1 cellular context compared by ENCODE assay signal in the genomic region with DNA sequence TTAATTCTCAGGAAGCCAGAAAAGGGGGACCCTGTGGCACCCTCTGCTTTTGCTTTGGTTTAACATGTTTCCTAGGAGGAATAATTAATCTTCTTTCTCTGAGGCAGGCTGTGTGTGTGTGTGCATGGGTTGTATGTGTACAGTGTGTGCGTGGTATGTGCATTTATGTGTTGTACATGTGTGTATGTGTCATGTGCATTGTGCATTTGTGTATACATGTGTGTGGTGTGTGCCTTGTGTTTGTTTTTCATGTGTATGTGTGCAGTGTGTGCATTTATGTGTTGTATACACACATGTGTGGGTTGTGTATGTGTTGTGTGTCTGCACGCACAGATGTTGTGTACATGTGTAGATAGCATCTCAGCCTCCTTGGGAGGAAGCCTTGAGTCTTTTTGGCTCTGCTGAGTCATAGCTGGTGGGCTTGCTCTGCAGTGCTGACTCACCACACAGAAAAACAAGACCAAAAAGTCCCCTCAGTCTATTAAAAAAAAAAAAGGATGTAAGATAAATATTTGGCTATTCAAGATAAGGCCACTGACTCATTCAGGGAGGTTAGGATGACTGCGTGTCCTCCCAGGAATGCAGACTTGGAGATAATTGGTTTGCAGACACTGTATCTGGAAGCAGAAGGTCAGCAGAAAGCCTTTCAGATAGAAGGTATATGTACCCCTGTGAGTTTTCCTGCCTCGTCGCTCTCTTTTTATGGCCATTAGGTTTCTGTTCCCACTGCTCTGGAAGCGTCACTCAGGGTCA.
A peak's percentile ranks its signal among the peaks of the same experiment; 100 is the strongest.
TF ChIP-seq lines count a peak whose summit lies in the region.

No MANE protein-coding gene starts in this region.

TF ChIP-seq in HEK293, 187 proteins besides CTCF, POLR2A, EP300 and RAD21 (continued from another document):
- TF ChIP-seq ZNF433 (tag by site-specific recombination; IDR thresholded peaks at IDR 0.05; ENCODE audit: low read depth) (no peak), ZNF423 (tag by site-specific recombination; IDR thresholded peaks at IDR 0.05) (no peak), SP2 (tag by site-specific recombination; IDR thresholded peaks at IDR 0.05) (0 out of 2 replicates have a peak, but pooled peaks have one; percentile 5), ZSCAN23 (tag by site-specific recombination; IDR thresholded peaks at IDR 0.05) (peak; percentile 88), PRDM1 (tag by site-specific recombination; IDR thresholded peaks at IDR 0.05) (peak; percentile 77)
- TF ChIP-seq, protein P1, sequence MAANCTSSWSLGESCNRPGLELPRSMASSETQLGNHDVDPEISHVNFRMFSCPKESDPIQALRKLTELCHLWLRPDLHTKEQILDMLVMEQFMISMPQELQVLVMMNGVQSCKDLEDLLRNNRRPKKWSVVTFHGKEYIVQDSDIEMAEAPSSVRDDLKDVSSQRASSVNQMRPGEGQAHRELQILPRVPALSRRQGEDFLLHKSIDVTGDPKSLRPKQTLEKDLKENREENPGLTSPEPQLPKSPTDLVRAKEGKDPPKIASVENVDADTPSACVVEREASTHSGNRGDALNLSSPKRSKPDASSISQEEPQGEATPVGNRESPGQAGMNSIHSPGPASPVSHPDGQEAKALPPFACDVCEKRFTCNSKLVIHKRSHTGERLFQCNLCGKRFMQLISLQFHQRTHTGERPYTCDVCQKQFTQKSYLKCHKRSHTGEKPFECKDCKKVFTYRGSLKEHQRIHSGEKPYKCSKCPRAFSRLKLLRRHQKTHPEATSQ (tag by site-specific recombination; IDR thresholded peaks at IDR 0.05), result no peak
- TF ChIP-seq, protein P2, sequence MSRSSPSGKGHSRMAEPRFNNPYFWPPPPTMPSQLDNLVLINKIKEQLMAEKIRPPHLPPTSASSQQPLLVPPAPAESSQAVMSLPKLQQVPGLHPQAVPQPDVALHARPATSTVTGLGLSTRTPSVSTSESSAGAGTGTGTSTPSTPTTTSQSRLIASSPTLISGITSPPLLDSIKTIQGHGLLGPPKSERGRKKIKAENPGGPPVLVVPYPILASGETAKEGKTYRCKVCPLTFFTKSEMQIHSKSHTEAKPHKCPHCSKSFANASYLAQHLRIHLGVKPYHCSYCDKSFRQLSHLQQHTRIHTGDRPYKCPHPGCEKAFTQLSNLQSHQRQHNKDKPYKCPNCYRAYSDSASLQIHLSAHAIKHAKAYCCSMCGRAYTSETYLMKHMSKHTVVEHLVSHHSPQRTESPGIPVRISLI (tag by site-specific recombination; IDR thresholded peaks at IDR 0.05), result peak; percentile 98
- TF ChIP-seq, protein P3, sequence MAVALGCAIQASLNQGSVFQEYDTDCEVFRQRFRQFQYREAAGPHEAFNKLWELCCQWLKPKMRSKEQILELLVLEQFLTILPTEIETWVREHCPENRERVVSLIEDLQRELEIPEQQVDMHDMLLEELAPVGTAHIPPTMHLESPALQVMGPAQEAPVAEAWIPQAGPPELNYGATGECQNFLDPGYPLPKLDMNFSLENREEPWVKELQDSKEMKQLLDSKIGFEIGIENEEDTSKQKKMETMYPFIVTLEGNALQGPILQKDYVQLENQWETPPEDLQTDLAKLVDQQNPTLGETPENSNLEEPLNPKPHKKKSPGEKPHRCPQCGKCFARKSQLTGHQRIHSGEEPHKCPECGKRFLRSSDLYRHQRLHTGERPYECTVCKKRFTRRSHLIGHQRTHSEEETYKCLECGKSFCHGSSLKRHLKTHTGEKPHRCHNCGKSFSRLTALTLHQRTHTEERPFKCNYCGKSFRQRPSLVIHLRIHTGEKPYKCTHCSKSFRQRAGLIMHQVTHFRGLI (tag by site-specific recombination; IDR thresholded peaks at IDR 0.05), result peak; percentile 50; the same call in 1 of the 2 replicates
- TF ChIP-seq, protein P4, sequence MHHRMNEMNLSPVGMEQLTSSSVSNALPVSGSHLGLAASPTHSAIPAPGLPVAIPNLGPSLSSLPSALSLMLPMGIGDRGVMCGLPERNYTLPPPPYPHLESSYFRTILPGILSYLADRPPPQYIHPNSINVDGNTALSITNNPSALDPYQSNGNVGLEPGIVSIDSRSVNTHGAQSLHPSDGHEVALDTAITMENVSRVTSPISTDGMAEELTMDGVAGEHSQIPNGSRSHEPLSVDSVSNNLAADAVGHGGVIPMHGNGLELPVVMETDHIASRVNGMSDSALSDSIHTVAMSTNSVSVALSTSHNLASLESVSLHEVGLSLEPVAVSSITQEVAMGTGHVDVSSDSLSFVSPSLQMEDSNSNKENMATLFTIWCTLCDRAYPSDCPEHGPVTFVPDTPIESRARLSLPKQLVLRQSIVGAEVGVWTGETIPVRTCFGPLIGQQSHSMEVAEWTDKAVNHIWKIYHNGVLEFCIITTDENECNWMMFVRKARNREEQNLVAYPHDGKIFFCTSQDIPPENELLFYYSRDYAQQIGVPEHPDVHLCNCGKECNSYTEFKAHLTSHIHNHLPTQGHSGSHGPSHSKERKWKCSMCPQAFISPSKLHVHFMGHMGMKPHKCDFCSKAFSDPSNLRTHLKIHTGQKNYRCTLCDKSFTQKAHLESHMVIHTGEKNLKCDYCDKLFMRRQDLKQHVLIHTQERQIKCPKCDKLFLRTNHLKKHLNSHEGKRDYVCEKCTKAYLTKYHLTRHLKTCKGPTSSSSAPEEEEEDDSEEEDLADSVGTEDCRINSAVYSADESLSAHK (tag by site-specific recombination; IDR thresholded peaks at IDR 0.05), result peak; percentile 62
